22 cellular contexts compared by ENCODE assay signal in the genomic region with DNA sequence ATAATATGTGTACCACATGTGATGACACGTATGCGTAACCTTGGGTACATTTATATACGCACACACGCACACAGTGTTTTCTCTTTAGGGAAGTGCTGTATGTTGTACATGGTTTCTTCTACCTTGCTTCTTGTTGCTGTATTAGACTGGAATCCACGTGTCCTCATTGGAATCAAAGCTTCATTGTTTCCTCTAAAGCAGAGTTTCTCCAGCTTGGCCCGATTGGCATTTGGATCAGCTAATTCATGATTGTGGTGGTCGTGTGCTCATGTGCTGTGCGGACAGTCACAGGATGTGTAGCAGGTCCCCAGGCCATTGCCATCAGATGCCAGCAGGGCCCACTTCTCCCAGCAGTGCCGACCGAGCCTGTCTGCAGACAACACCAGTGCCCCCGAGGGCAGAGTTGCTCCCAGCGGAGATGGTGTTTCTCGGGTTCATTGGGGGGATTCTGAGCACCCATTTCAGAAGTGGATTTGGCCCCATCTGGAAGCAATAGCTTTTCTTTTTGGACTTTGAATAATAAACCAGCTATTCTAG.
DNase-seq lines count a peak whose midpoint lies in the region; ATAC-seq and TF ChIP-seq lines count a peak whose summit lies in the region.
"Had no signal": no experiment of that assay in that cellular context is flagged by ENCODE, and none has a peak within 500 bp of the region (broad histone marks: within the 10 kb centered on the region; RNA-seq: fewer than 3 reads in every experiment).

No MANE protein-coding gene starts in this region.

- peaks cover 12% of the 10 kb centered on the region for H3K4me1 ChIP-seq in GM23338 (ENCODE audit: insufficient read depth)
- H3K4me1 ChIP-seq in gastroesophageal sphincter, result peaks cover 0 to 24% (median 0%) of the 10 kb centered on the region in 3 donors
- peaks cover 0 to 10% (median 0%) of the 10 kb centered on the region in 4 donors for H3K4me1 ChIP-seq in Peyer's patch

- DNase-seq in COLO829 (ENCODE audit: low spot score) (peak; percentile 33), GM23338 (ENCODE audit: low spot score) (no peak), midbrain (lab: John Stamatoyannopoulos, UW) (peak; percentile 34), Peyer's patch (no peak)
- DNase-seq in activated CD4-positive, CD25-positive, alpha-beta regulatory T cell (lab: John Stamatoyannopoulos, UW), result no peak
- DNase-seq in CD4-positive, alpha-beta T cell, result no peak
- DNase-seq: activated CD8-positive, alpha-beta T cell treated with anti-CD3 and anti-CD28 coated beads for 36 hours; activated gamma-delta T cell treated with Interleukin-2 at 50 U/mL for 16 hours; activated T-cell treated with anti-CD3 and anti-CD28 coated beads for 4 hours; CD4-positive, alpha-beta memory T cell; colonic mucosa; effector memory CD4-positive, alpha-beta T cell; islet precursor cell; NCI-H1092; NCI-H187 treated with DMSO at 0.1 percent for 48 hours; NCI-H2227 treated with DMSO at 0.1 percent for 48 hours had no signal

- no peaks in the 10 kb centered on the region for H3K36me3 ChIP-seq in GM23338 (ENCODE audit: insufficient read depth)
- no peaks in the 10 kb centered on the region for H3K36me3 ChIP-seq in gastroesophageal sphincter
- no peaks in the 10 kb centered on the region for H3K36me3 ChIP-seq in Peyer's patch
- H3K36me3 ChIP-seq: colonic mucosa, upper lobe of left lung had no signal

- H3K27me3 ChIP-seq in GM23338 (ENCODE audit: insufficient read depth) (no peaks in the 10 kb centered on the region), gastroesophageal sphincter (no peaks in the 10 kb centered on the region), Peyer's patch (no peaks in the 10 kb centered on the region)
- H3K27me3 ChIP-seq in CD4-positive, alpha-beta T cell (ENCODE audit: control insufficient read depth, insufficient read depth, low read length), result no peaks in the 10 kb centered on the region
- H3K27me3 ChIP-seq: colonic mucosa, upper lobe of left lung had no signal

- TF ChIP-seq CTCF in GM23338 (conservative IDR thresholded peaks at IDR 0.05; ENCODE audit: low read depth in 2 of 2) (peak in 1 of 2 experiments; percentile 25; a peak in 1 of 4 replicates), gastroesophageal sphincter (IDR thresholded peaks at IDR 0.05) (no peak), Peyer's patch (IDR thresholded peaks at IDR 0.05) (no peak)
- no peak for TF ChIP-seq CTCF in CD4-positive, alpha-beta T cell (IDR thresholded peaks at IDR 0.05)

- H3K9me3 ChIP-seq in gastroesophageal sphincter (no peaks in the 10 kb centered on the region), Peyer's patch (no peaks in the 10 kb centered on the region)
- H3K9me3 ChIP-seq in CD4-positive, alpha-beta T cell (ENCODE audit: control insufficient read depth, low read length), result no peaks in the 10 kb centered on the region
- H3K9me3 ChIP-seq: colonic mucosa, upper lobe of left lung had no signal

- intact Hi-C loops in CD4-positive, alpha-beta T cell (cut with DNase I, micrococcal nuclease), result no loop called here

- no peak for TF ChIP-seq EP300 in gastroesophageal sphincter (IDR thresholded peaks at IDR 0.05)

- peaks cover 6% of the 10 kb centered on the region for H3K27me3 Mint-ChIP-seq in GM23338 (ENCODE audit: insufficient read depth, low read depth, poor library complexity)
- no peaks in the 10 kb centered on the region for H3K27me3 Mint-ChIP-seq in activated T-helper 17 cell treated with anti-CD3 and anti-CD28 coated beads, Interleukin-2, amount 50 U/mL, for 72 hours
- no peaks in the 10 kb centered on the region for H3K27me3 Mint-ChIP-seq in CD4-positive, alpha-beta T cell
- H3K27me3 Mint-ChIP-seq: activated CD8-positive, alpha-beta T cell treated with anti-CD3 and anti-CD28 coated beads for 36 hours; CD4-positive, alpha-beta memory T cell had no signal

- CTCF ChIA-PET in CD4-positive, alpha-beta T cell (lab: Charles Lee), result no interaction called here

- peaks cover 86% of the 10 kb centered on the region for H3K79me2 ChIP-seq in GM23338 (replicated peaks; ENCODE audit: insufficient read depth)

- H3K9me3 Mint-ChIP-seq in GM23338, result no peaks in the 10 kb centered on the region
- no peaks in the 10 kb centered on the region for H3K9me3 Mint-ChIP-seq in activated T-helper 17 cell treated with anti-CD3 and anti-CD28 coated beads, Interleukin-2, amount 50 U/mL, for 72 hours
- H3K9me3 Mint-ChIP-seq in CD4-positive, alpha-beta T cell, result peaks cover 2% of the 10 kb centered on the region
- H3K9me3 Mint-ChIP-seq: activated CD8-positive, alpha-beta T cell treated with anti-CD3 and anti-CD28 coated beads for 36 hours; CD4-positive, alpha-beta memory T cell had no signal

- ATAC-seq in GM23338, result peak; percentile 28
- ATAC-seq in activated T-helper 17 cell treated with anti-CD3 and anti-CD28 coated beads, Interleukin-2, amount 50 U/mL, for 72 hours (replicated peaks), result no peak
- ATAC-seq in gastroesophageal sphincter, result no peak
- no peak for ATAC-seq in CD4-positive, alpha-beta T cell (ENCODE audit: poor library complexity)
- ATAC-seq: activated CD4-positive, CD25-positive, alpha-beta regulatory T cell treated with anti-CD3 and anti-CD28 coated beads, Interleukin-2, amount 50 U/mL, for 24 hours; activated CD8-positive, alpha-beta T cell treated with anti-CD3 and anti-CD28 coated beads for 36 hours; esophagus mucosa had no signal

- peak overlapping the region; percentile 94; the same call in 1 of the 2 replicates for H3K27ac Mint-ChIP-seq in GM23338
- H3K27ac Mint-ChIP-seq in activated T-helper 17 cell treated with anti-CD3 and anti-CD28 coated beads, Interleukin-2, amount 50 U/mL, for 72 hours, result peak overlapping the region; percentile 52
- no peak overlapping the region for H3K27ac Mint-ChIP-seq in CD4-positive, alpha-beta T cell
- H3K27ac Mint-ChIP-seq: activated CD8-positive, alpha-beta T cell treated with anti-CD3 and anti-CD28 coated beads for 36 hours had no signal

- peaks cover 5% of the 10 kb centered on the region; the same call in 1 of the 2 replicates for H4K20me1 ChIP-seq in GM23338 (replicated peaks; ENCODE audit: insufficient read depth)

- H3F3A ChIP-seq in GM23338 (replicated peaks; ENCODE audit: low read depth), result no peaks in the 10 kb centered on the region

- POLR2A ChIA-PET in CD4-positive, alpha-beta T cell (lab: Charles Lee), result no interaction called here

- H3K36me3 Mint-ChIP-seq in GM23338 (ENCODE audit: low read depth), result no peaks in the 10 kb centered on the region
- H3K36me3 Mint-ChIP-seq in activated T-helper 17 cell treated with anti-CD3 and anti-CD28 coated beads, Interleukin-2, amount 50 U/mL, for 72 hours (ENCODE audit: low read depth), result peaks cover 8% of the 10 kb centered on the region
- peaks cover 8% of the 10 kb centered on the region for H3K36me3 Mint-ChIP-seq in CD4-positive, alpha-beta T cell (ENCODE audit: low read depth)

- TF ChIP-seq POLR2A in gastroesophageal sphincter (IDR thresholded peaks at IDR 0.05) (no peak), Peyer's patch (IDR thresholded peaks at IDR 0.05) (no peak)

- no peak overlapping the region for H3K4me3 Mint-ChIP-seq in GM23338
- no peak overlapping the region for H3K4me3 Mint-ChIP-seq in activated T-helper 17 cell treated with anti-CD3 and anti-CD28 coated beads, Interleukin-2, amount 50 U/mL, for 72 hours
- no peak overlapping the region for H3K4me3 Mint-ChIP-seq in CD4-positive, alpha-beta T cell
- H3K4me3 Mint-ChIP-seq: activated CD8-positive, alpha-beta T cell treated with anti-CD3 and anti-CD28 coated beads for 36 hours; CD4-positive, alpha-beta memory T cell had no signal

- 0 out of 2 replicates have a peak overlapping the region, but pooled peaks have one; percentile 50 for H3K27ac ChIP-seq in GM23338 (ENCODE audit: low read depth)
- no peak overlapping the region for H3K27ac ChIP-seq in gastroesophageal sphincter
- H3K27ac ChIP-seq in CD4-positive, alpha-beta T cell (ENCODE audit: low read depth, low read length), result no peak overlapping the region
- H3K27ac ChIP-seq in Peyer's patch, result no peak overlapping the region
- H3K27ac ChIP-seq: colonic mucosa, HL-60, upper lobe of left lung had no signal

- WGBS in gastroesophageal sphincter (ENCODE audit: low coverage in 1 of 2), 2 donors, result 89 to 90% methylated on average over 5 to 8 of the region's 13 CpGs

- peaks cover 54% of the 10 kb centered on the region for H3K4me1 Mint-ChIP-seq in GM23338
- H3K4me1 Mint-ChIP-seq in activated T-helper 17 cell treated with anti-CD3 and anti-CD28 coated beads, Interleukin-2, amount 50 U/mL, for 72 hours, result peaks cover 29% of the 10 kb centered on the region
- peaks cover 45% of the 10 kb centered on the region for H3K4me1 Mint-ChIP-seq in CD4-positive, alpha-beta T cell (ENCODE audit: low read depth)

- no peak overlapping the region for H2AFZ ChIP-seq in GM23338

- no peak overlapping the region for H3K4me2 ChIP-seq in GM23338

- no peak overlapping the region for H3K4me3 ChIP-seq in GM23338
- H3K4me3 ChIP-seq in gastroesophageal sphincter, result no peak overlapping the region
- H3K4me3 ChIP-seq in Peyer's patch, result no peak overlapping the region
- H3K4me3 ChIP-seq: colonic mucosa, upper lobe of left lung had no signal

- no peaks in the 10 kb centered on the region for H3K9me2 ChIP-seq in GM23338 (ENCODE audit: insufficient read depth)

TF ChIP-seq in GM23338, 12 proteins besides CTCF, POLR2A, EP300 and RAD21:
- TF ChIP-seq CREB1 (CRISPR knock-in tag; IDR thresholded peaks at IDR 0.05; ENCODE audit: low read depth) (no peak), EZH2 (IDR thresholded peaks at IDR 0.05; ENCODE audit: low read depth, unreplicated experiment) (no peak), NANOG (IDR thresholded peaks at IDR 0.05; ENCODE audit: borderline replicate concordance) (no peak), ZNF331 (CRISPR knock-in tag; IDR thresholded peaks at IDR 0.05; ENCODE audit: low read depth) (no peak), ZNF114 (CRISPR knock-in tag; IDR thresholded peaks at IDR 0.05) (no peak)

Comparison
In these comparisons a context has a peak if more than half of its experiments do, and no peak if none do; other contexts are left out.
1. DNase-seq: peak in COLO829 (single experiment) and midbrain (single experiment); none in GM23338 (single experiment), activated CD4-positive, CD25-positive, alpha-beta regulatory T cell (0 of 4), CD4-positive, alpha-beta T cell (0 of 10) and Peyer's patch (0 of 3).